ENCODE assay signal across 7 cellular contexts in the genomic region with DNA sequence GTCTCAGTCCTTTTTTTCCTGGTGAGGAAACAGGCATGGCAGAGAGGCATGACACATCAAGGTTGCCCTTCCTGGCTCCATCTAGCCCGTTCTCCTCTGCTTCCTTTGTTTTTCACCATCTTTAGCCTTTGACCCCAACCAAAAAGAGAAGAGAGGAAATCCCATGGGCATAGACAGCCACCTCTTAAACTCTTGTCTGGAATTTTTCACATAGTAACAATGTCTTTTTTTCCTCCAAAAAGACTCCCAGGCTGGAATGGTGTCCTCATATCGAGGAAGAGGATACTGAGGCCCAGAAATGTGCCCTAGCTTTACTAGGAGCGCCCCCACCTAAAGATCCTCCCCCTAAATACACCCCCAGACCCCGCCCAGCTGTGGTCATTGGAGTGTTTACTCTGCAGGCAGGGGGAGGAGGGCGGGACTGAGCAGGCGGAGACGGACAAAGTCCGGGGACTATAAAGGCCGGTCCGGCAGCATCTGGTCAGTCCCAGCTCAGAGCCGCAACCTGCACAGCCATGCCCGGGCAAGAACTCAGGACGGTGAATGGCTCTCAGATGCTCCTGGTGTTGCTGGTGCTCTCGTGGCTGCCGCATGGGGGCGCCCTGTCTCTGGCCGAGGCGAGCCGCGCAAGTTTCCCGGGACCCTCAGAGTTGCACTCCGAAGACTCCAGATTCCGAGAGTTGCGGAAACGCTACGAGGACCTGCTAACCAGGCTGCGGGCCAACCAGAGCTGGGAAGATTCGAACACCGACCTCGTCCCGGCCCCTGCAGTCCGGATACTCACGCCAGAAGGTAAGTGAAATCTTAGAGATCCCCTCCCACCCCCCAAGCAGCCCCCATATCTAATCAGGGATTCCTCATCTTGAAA. TPM values are rescaled to one million over a fixed set of nuclear protein-coding genes. Genes with fewer than 3 reads are reported as not detected.
DNase-seq lines count a peak whose midpoint lies in the region; ATAC-seq, FAIRE-seq and TF ChIP-seq lines count a peak whose summit lies in the region.

A gene with protein sequence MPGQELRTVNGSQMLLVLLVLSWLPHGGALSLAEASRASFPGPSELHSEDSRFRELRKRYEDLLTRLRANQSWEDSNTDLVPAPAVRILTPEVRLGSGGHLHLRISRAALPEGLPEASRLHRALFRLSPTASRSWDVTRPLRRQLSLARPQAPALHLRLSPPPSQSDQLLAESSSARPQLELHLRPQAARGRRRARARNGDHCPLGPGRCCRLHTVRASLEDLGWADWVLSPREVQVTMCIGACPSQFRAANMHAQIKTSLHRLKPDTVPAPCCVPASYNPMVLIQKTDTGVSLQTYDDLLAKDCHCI (plus strand): TSS at position 484 of the 868 bp plus-strand sequence. CDS start 32 bp downstream, at position 516.

- H3K4me3 Mint-ChIP-seq in activated naive CD4-positive, alpha-beta T cell treated with anti-CD3 and anti-CD28 coated beads, Interleukin-2, amount 10 ng/mL, durations not matched to agents 7 days and 5 days = no peak within 1 kb of the TSS

- peak within 1 kb of the TSS; percentile 15; the same call in 1 of the 2 replicates for H3K4me3 ChIP-seq in GM08714 (ENCODE audit: low read length)
- peak within 1 kb of the TSS; percentile 62 for H3K4me3 ChIP-seq in skeletal muscle cell (ENCODE audit: low read depth, low read length)

- no peak for FAIRE-seq in GM12892 (lab: Jason Lieb, UNC)

- no peaks in the 10 kb centered on the region for H3K9me3 Mint-ChIP-seq in activated naive CD4-positive, alpha-beta T cell treated with anti-CD3 and anti-CD28 coated beads, Interleukin-2, amount 10 ng/mL, durations not matched to agents 7 days and 5 days

- TF ChIP-seq POLR2A in GM12892 (IDR thresholded peaks at IDR 0.05; ENCODE audit: low read depth, low read length) = no peak

- no peaks in the 10 kb centered on the region for H3K36me3 Mint-ChIP-seq in activated naive CD4-positive, alpha-beta T cell treated with anti-CD3 and anti-CD28 coated beads, Interleukin-2, amount 10 ng/mL, durations not matched to agents 7 days and 5 days

- CTCF ChIA-PET in activated naive CD4-positive, alpha-beta T cell treated with anti-CD3 and anti-CD28 coated beads, Interleukin-2, amount 10 ng/mL, durations not matched to agents 7 days and 5 days (lab: Charles Lee) = interaction anchor here (1.0 to 7.8 kb wide), 3 partner anchors 12 to 76 kb away, joined by 3 to 96 read pairs (median 5); no protein-coding TSS in a partner anchor

- DNase-seq in LoVo (ENCODE audit: low spot score) = peak; percentile 91
- DNase-seq in activated naive CD4-positive, alpha-beta T cell treated with anti-CD3 and anti-CD28 coated beads, Interleukin-2, amount 10 ng/mL, durations not matched to agents 7 days and 5 days = peak; percentile 54
- peak; percentile 53 for DNase-seq in left ventricle myocardium superior
- DNase-seq in skeletal muscle cell (ENCODE audit: low read depth) = peak; percentile 81
- DNase-seq in GM12892 (ENCODE audit: insufficient read length) = no peak
- DNase-seq in NCI-H1105 (lab: John Stamatoyannopoulos, UW) = no peak

- H3K4me1 Mint-ChIP-seq in activated naive CD4-positive, alpha-beta T cell treated with anti-CD3 and anti-CD28 coated beads, Interleukin-2, amount 10 ng/mL, durations not matched to agents 7 days and 5 days = peaks cover 23% of the 10 kb centered on the region

- peaks cover 93% of the 10 kb centered on the region for H3K27me3 Mint-ChIP-seq in activated naive CD4-positive, alpha-beta T cell treated with anti-CD3 and anti-CD28 coated beads, Interleukin-2, amount 10 ng/mL, durations not matched to agents 7 days and 5 days

- H3K27ac Mint-ChIP-seq in activated naive CD4-positive, alpha-beta T cell treated with anti-CD3 and anti-CD28 coated beads, Interleukin-2, amount 10 ng/mL, durations not matched to agents 7 days and 5 days = peak within 1 kb of the TSS; percentile 67

- peak; percentile 46 for ATAC-seq in left ventricle myocardium superior

- intact Hi-C loops in left ventricle myocardium superior (cut with micrococcal nuclease) = no loop called here

RNA-seq across cellular contexts. Expression of the gene that starts here (rescaled TPM):
- total RNA-seq in left ventricle myocardium superior = 0.27 TPM
- polyA plus RNA-seq in GM12892 (2012; ENCODE audit: missing spikeins) = 1.6 TPM

Comparison
In these comparisons a context has a peak if more than half of its experiments do, and no peak if none do; other contexts are left out.
1. Peak in DNase-seq and ATAC-seq in left ventricle myocardium superior; RNA of the gene not detected or under 1 TPM.
2. DNase-seq: peak in LoVo (single experiment), activated naive CD4-positive, alpha-beta T cell treated with anti-CD3 and anti-CD28 coated beads, Interleukin-2, amount 10 ng/mL, durations not matched to agents 7 days and 5 days (single experiment) and skeletal muscle cell (single experiment); none in GM12892 (single experiment) and NCI-H1105 (single experiment).